16 cellular contexts compared by ENCODE assay signal in the genomic region with DNA sequence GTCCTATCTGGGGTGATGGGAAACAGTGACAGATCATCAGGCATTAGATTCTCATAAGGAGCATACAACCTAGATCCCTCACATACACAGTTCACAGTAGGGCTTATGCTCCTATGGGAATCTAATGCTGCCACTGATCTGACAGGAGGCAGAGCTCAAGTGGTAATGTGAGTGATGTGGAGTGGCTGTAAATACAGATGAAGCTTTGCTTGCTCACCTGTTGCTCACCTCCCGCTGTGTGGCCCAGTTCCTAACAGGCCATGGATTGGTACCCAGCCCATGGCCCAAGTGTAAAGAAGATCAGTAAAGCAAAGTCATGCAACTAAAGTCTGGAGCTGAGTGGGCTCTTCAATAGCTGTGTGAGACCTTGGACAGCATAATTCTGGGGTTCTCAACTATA.
DNase-seq lines count a peak whose midpoint lies in the region; ATAC-seq and TF ChIP-seq lines count a peak whose summit lies in the region.
"Had no signal": no experiment of that assay in that cellular context is flagged by ENCODE, and none has a peak within 500 bp of the region (broad histone marks: within the 10 kb centered on the region; RNA-seq: fewer than 3 reads in every experiment).

No MANE protein-coding gene starts in this region.

- no peaks in the 10 kb centered on the region for H3K27me3 ChIP-seq in PC-3 (ENCODE audit: low read length)
- H3K27me3 ChIP-seq in trophoblast cell (ENCODE audit: insufficient read depth, low read length) = no peaks in the 10 kb centered on the region

- no peak overlapping the region for H4K12ac ChIP-seq in trophoblast cell (ENCODE audit: low read depth, low read length)

- no peak overlapping the region for H3K18ac ChIP-seq in trophoblast cell (ENCODE audit: low read length)

- H3K4me1 ChIP-seq in PC-3 (ENCODE audit: insufficient read depth, low read length) (peaks cover 13% of the 10 kb centered on the region), trophoblast cell (ENCODE audit: control insufficient read depth in 1 of 2, insufficient read depth in 2 of 2, low read length in 2 of 2) (peaks cover 11 to 16% of the 10 kb centered on the region in 2 experiments)
- H3K4me1 ChIP-seq: HAP-1 had no signal

- H3K4me3 ChIP-seq in PC-3 (ENCODE audit: low read length) = no peak overlapping the region
- H3K4me3 ChIP-seq in trophoblast cell (ENCODE audit: low read depth, low read length) = no peak overlapping the region
- H3K4me3 ChIP-seq: HAP-1 had no signal

- no peak overlapping the region for H3K4me2 ChIP-seq in PC-3 (ENCODE audit: low read length)
- H3K4me2 ChIP-seq in trophoblast cell (ENCODE audit: low read length) = no peak overlapping the region

- peak; percentile 68 for ATAC-seq in PC-3

- peak overlapping the region; percentile 22 for H4K91ac ChIP-seq in trophoblast cell (ENCODE audit: low read depth, low read length)

- H3K27ac ChIP-seq in PC-3 (ENCODE audit: low read length) (peak overlapping the region; percentile 16; the same call in 1 of the 2 replicates), trophoblast cell (ENCODE audit: low read depth, low read length) (no peak overlapping the region)

- H3K79me2 ChIP-seq in PC-3 (ENCODE audit: low read length) = no peaks in the 10 kb centered on the region
- peaks cover 2% of the 10 kb centered on the region for H3K79me2 ChIP-seq in trophoblast cell (ENCODE audit: control insufficient read depth, insufficient read depth, low read length, poor library complexity)

- no peak for TF ChIP-seq CTCF in PC-3 (conservative IDR thresholded peaks at IDR 0.05; ENCODE audit: low read depth, low read length)

- H3K79me1 ChIP-seq in trophoblast cell (ENCODE audit: low read length) = peaks cover 10% of the 10 kb centered on the region

- H3K9ac ChIP-seq in PC-3 (ENCODE audit: low read length) (no peak overlapping the region), trophoblast cell (ENCODE audit: low read length) (no peak overlapping the region)

- TSS peak; percentile 33 for BruUV-seq in PC-3 (replicated peaks; lab: Mats Ljungman, UMichigan)

- no peaks in the 10 kb centered on the region for H4K20me1 ChIP-seq in PC-3 (ENCODE audit: low read length)

- no peak overlapping the region for H2BK120ac ChIP-seq in trophoblast cell (ENCODE audit: insufficient read depth, low read length, poor library complexity)

- no peaks in the 10 kb centered on the region for H3K9me2 ChIP-seq in PC-3 (replicated peaks; ENCODE audit: low read length)

- no peaks in the 10 kb centered on the region for H3F3A ChIP-seq in PC-3 (ENCODE audit: low read length, unreplicated experiment)

- H2AFZ ChIP-seq in PC-3 (ENCODE audit: low read length) (no peak overlapping the region), trophoblast cell (ENCODE audit: insufficient read depth, low read length, poor library complexity) (no peak overlapping the region)

- peak overlapping the region; percentile 95 for H2AK5ac ChIP-seq in trophoblast cell (ENCODE audit: low read length)

- H4K8ac ChIP-seq in trophoblast cell (ENCODE audit: low read depth, low read length) = no peak overlapping the region

- no peak overlapping the region for H2BK5ac ChIP-seq in trophoblast cell (ENCODE audit: low read depth, low read length, poor library complexity)

- intact Hi-C loops in PC-3 (cut with micrococcal nuclease) = loop anchor here (2.0 kb wide), 2 partner anchors 21 to 65 kb away; a partner anchor contains a TSS
- intact Hi-C loops in head of caudate nucleus (cut with DNase I) = no loop called here

- H3K36me3 ChIP-seq in PC-3 (ENCODE audit: low read depth, low read length) (no peaks in the 10 kb centered on the region), trophoblast cell (ENCODE audit: control insufficient read depth in 1 of 2, insufficient read depth in 2 of 2, low read length in 2 of 2) (peaks cover 0 to 3% of the 10 kb centered on the region in 2 experiments)
- H3K36me3 ChIP-seq: HAP-1 had no signal

- H3K23ac ChIP-seq in trophoblast cell (ENCODE audit: low read length) = no peak overlapping the region

- no peak overlapping the region for H3K4ac ChIP-seq in trophoblast cell (ENCODE audit: low read depth, low read length)

- WGBS in trophoblast cell (ENCODE audit: extremely low coverage, insufficient coverage, insufficient read length) = no CpG with 5 or more reads among the region's 1 CpG

- H3K9me3 ChIP-seq in PC-3 (ENCODE audit: low read length) = no peaks in the 10 kb centered on the region
- H3K9me3 ChIP-seq in trophoblast cell (ENCODE audit: insufficient read depth, low read depth, low read length) = peaks cover 2% of the 10 kb centered on the region
- H3K9me3 ChIP-seq: Caco-2, HAP-1 had no signal

- H2BK12ac ChIP-seq in trophoblast cell (ENCODE audit: low read length) = peak overlapping the region; percentile 88

- POLR2A ChIA-PET in PC-3 (lab: Charles Lee; ENCODE audit: unreplicated experiment) = interaction anchor here (1.5 kb wide), 1 partner anchor 66 kb away, joined by 4 read pairs; a partner anchor contains a TSS

- DNase-seq in NCI-H510A treated with DMSO at 0.1 percent for 48 hours (lab: John Stamatoyannopoulos, UW) (peak; percentile 15), NCI-H510A (lab: John Stamatoyannopoulos, UW) (no peak), HT-29 (ENCODE audit: low spot score) (peak; percentile 16), PC-3 (no peak), trophoblast cell (no peak), NCI-H446 (lab: John Stamatoyannopoulos, UW) (no peak), putamen (ENCODE audit: low spot score) (no peak), head of caudate nucleus (no peak)
- DNase-seq: C1 segment of cervical spinal cord; Caco-2; CD4-positive, alpha-beta memory T cell; DMS153; DMS79 treated with DMSO at 0.1 percent for 48 hours; GF-D8; GOT3 had no signal

- CTCF ChIA-PET in PC-3 (lab: Charles Lee) = no interaction called here

- no peak overlapping the region for H3K14ac ChIP-seq in trophoblast cell (ENCODE audit: low read length)

Comparison
In these comparisons a context has a peak if more than half of its experiments do, and no peak if none do; other contexts are left out.
1. DNase-seq: peak in NCI-H510A treated with DMSO at 0.1 percent for 48 hours (single experiment) and HT-29 (single experiment); none in NCI-H510A (single experiment), PC-3 (single experiment), trophoblast cell (0 of 2), NCI-H446 (0 of 2), putamen (single experiment) and head of caudate nucleus (0 of 42).